ENCODE assay signal across 10 cellular contexts in the genomic region with DNA sequence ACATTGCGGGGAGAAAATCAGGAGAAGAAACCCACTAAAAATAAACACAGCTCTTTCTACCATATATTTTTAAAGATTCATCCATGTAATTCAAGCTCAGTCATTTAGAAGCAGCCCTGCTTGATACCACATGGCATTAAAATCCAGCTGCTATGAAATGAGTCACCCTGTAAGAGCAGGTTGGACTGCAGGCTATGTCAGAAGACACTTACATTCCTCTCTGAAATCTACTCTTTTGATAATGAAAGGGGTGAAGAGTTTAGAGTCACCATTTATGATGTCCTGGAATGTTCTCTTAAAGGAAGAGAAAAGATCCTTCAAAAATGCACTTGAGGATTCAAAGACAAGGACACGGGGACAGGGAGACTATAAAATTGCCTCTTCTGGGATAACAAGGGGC.
DNase-seq lines count a peak whose midpoint lies in the region; ATAC-seq and TF ChIP-seq lines count a peak whose summit lies in the region.
"Had no signal": no experiment of that assay in that cellular context is flagged by ENCODE, and none has a peak within 500 bp of the region (broad histone marks: within the 10 kb centered on the region; RNA-seq: fewer than 3 reads in every experiment).

No MANE protein-coding gene starts in this region.

- intact Hi-C loops in body of pancreas (cut with DNase I) = no loop called here
- intact Hi-C loops in left ventricle myocardium inferior (cut with micrococcal nuclease) = loop anchor here (10.0 kb wide), 1 partner anchor 51 kb away; no protein-coding TSS in a partner anchor

- H3K4me3 ChIP-seq in body of pancreas (no peak overlapping the region), left ventricle myocardium inferior (no peak overlapping the region)
- H3K4me3 ChIP-seq: psoas muscle had no signal

- ATAC-seq in body of pancreas (peak; percentile 57), GM18520 (IDR thresholded peaks at IDR 0.05; ENCODE audit: unreplicated experiment) (no peak)

- peaks cover 10% of the 10 kb centered on the region for H3K4me1 ChIP-seq in body of pancreas
- peaks cover 37% of the 10 kb centered on the region for H3K4me1 ChIP-seq in left ventricle myocardium inferior

- no peak for TF ChIP-seq CTCF in body of pancreas (IDR thresholded peaks at IDR 0.05)
- no peak for TF ChIP-seq CTCF in left ventricle myocardium inferior (IDR thresholded peaks at IDR 0.05; ENCODE audit: borderline replicate concordance)

- DNase-seq in HCEC 1CT (peak; percentile 83), body of pancreas (peak in 1 of 4 donors; percentile 9), left ventricle myocardium inferior (no peak), substantia nigra (lab: John Stamatoyannopoulos, UW) (no peak), HuH-7 (ENCODE audit: low spot score) (no peak), NCI-H2029 treated with DMSO at 0.1 percent for 48 hours (lab: John Stamatoyannopoulos, UW) (no peak), NCI-H1092 (lab: John Stamatoyannopoulos, UW) (no peak)
- DNase-seq: activated CD4-positive, alpha-beta T cell treated with anti-CD3 and anti-CD28 coated beads, Interleukin-2, amount 50 U/mL, for 4 hours; psoas muscle had no signal

- no peak for TF ChIP-seq POLR2A in body of pancreas (IDR thresholded peaks at IDR 0.05)

- H3K27ac ChIP-seq in body of pancreas (peak overlapping the region in 2 of 4 donors; percentile 38 to 58), left ventricle myocardium inferior (replicated peaks) (peak overlapping the region; percentile 79), substantia nigra (ENCODE audit: low read depth, low read length, poor library complexity, severe bottlenecking) (peak overlapping the region; percentile 70)
- H3K27ac ChIP-seq: psoas muscle had no signal

- WGBS in body of pancreas, 2 donors = 80 to 82% methylated on average over 2 of the region's 2 CpGs

- H3K36me3 ChIP-seq in body of pancreas (replicated peaks in 1 of 2; ENCODE audit: insufficient read depth in 1 of 2, low read depth in 2 of 2) (no peaks in the 10 kb centered on the region), left ventricle myocardium inferior (no peaks in the 10 kb centered on the region)

- H3K9me3 ChIP-seq in body of pancreas (no peaks in the 10 kb centered on the region), left ventricle myocardium inferior (replicated peaks) (peaks cover 11% of the 10 kb centered on the region)
- H3K9me3 ChIP-seq: psoas muscle had no signal

- H3K27me3 ChIP-seq in body of pancreas (no peaks in the 10 kb centered on the region), left ventricle myocardium inferior (ENCODE audit: low read depth) (no peaks in the 10 kb centered on the region)
